ENCODE assay signal across 1 cellular context in the genomic region with DNA sequence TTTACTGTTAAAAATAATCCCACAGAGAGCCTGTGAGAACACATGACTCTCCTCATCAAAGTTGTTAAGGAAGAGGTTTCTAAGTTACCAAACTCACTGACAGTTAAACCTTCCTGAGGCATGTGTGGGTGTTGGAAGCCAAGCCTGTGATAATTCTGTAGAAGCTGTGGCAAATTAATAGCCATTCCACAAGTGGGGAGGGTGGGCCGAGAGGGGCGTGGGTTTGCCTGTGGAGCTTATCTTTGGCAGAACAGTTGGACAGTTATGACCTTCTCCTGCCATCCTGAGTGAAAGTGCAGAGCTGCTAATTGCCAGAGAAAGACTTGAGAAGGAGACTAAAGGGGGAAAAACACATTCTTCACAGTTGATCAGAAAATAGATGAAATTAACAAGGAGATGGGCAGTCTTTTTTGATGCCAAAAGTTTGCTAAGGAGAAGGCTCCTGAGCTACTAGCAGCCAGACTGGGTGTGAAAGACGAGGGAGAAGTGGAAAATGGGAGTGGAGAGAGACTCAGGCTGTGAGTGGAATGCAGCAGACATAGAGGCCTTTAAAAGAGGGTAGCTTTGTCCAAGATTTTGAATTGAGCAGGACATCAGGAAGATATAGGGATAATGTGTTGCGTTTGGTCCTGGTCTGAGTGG.
TF ChIP-seq lines count a peak whose summit lies in the region.

No MANE protein-coding gene starts in this region.

TF ChIP-seq in K562, 482 proteins besides CTCF, POLR2A, EP300 and RAD21 (continued from another document and continues in another):
- TF ChIP-seq, protein P1, sequence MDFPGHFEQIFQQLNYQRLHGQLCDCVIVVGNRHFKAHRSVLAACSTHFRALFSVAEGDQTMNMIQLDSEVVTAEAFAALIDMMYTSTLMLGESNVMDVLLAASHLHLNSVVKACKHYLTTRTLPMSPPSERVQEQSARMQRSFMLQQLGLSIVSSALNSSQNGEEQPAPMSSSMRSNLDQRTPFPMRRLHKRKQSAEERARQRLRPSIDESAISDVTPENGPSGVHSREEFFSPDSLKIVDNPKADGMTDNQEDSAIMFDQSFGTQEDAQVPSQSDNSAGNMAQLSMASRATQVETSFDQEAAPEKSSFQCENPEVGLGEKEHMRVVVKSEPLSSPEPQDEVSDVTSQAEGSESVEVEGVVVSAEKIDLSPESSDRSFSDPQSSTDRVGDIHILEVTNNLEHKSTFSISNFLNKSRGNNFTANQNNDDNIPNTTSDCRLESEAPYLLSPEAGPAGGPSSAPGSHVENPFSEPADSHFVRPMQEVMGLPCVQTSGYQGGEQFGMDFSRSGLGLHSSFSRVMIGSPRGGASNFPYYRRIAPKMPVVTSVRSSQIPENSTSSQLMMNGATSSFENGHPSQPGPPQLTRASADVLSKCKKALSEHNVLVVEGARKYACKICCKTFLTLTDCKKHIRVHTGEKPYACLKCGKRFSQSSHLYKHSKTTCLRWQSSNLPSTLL (IDR thresholded peaks at IDR 0.05): no peak
- TF ChIP-seq ZBTB1 (CRISPR knock-in tag; IDR thresholded peaks at IDR 0.05; ENCODE audit: borderline replicate concordance, low read depth): no peak
- TF ChIP-seq ELF1 (tag; IDR thresholded peaks at IDR 0.05): no peak
- no peak for TF ChIP-seq ZNF12 (CRISPR knock-in tag; IDR thresholded peaks at IDR 0.05)
- TF ChIP-seq ZHX1 (conservative IDR thresholded peaks at IDR 0.05; ENCODE audit: low read length): no peak
- TF ChIP-seq, protein P2, sequence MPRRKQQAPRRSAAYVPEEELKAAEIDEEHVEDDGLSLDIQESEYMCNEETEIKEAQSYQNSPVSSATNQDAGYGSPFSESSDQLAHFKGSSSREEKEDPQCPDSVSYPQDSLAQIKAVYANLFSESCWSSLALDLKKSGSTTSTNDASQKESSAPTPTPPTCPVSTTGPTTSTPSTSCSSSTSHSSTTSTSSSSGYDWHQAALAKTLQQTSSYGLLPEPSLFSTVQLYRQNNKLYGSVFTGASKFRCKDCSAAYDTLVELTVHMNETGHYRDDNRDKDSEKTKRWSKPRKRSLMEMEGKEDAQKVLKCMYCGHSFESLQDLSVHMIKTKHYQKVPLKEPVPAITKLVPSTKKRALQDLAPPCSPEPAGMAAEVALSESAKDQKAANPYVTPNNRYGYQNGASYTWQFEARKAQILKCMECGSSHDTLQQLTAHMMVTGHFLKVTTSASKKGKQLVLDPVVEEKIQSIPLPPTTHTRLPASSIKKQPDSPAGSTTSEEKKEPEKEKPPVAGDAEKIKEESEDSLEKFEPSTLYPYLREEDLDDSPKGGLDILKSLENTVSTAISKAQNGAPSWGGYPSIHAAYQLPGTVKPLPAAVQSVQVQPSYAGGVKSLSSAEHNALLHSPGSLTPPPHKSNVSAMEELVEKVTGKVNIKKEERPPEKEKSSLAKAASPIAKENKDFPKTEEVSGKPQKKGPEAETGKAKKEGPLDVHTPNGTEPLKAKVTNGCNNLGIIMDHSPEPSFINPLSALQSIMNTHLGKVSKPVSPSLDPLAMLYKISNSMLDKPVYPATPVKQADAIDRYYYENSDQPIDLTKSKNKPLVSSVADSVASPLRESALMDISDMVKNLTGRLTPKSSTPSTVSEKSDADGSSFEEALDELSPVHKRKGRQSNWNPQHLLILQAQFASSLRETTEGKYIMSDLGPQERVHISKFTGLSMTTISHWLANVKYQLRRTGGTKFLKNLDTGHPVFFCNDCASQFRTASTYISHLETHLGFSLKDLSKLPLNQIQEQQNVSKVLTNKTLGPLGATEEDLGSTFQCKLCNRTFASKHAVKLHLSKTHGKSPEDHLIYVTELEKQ (CRISPR knock-in tag; IDR thresholded peaks at IDR 0.05): no peak
- TF ChIP-seq GTF2E2 (tag; IDR thresholded peaks at IDR 0.05): no peak
- TF ChIP-seq KAT7 (CRISPR knock-in tag; IDR thresholded peaks at IDR 0.05; ENCODE audit: borderline replicate concordance): no peak
- TF ChIP-seq ZBTB40 (IDR thresholded peaks at IDR 0.05): no peak
- no peak for TF ChIP-seq ZBTB40 (CRISPR knock-in tag; IDR thresholded peaks at IDR 0.05)
- TF ChIP-seq ZNF384 (IDR thresholded peaks at IDR 0.05; ENCODE audit: low read depth, low read length): no peak
- no peak; the same call in 1 of the 2 replicates for TF ChIP-seq TCF7 (IDR thresholded peaks at IDR 0.05; ENCODE audit: borderline replicate concordance)
- no peak for TF ChIP-seq HMGN3 (IDR thresholded peaks at IDR 0.05; ENCODE audit: borderline replicate concordance, extremely low read depth, insufficient read length, low read depth, low read length)
- TF ChIP-seq SUPT5H (IDR thresholded peaks at IDR 0.05): no peak
- TF ChIP-seq, protein P3, sequence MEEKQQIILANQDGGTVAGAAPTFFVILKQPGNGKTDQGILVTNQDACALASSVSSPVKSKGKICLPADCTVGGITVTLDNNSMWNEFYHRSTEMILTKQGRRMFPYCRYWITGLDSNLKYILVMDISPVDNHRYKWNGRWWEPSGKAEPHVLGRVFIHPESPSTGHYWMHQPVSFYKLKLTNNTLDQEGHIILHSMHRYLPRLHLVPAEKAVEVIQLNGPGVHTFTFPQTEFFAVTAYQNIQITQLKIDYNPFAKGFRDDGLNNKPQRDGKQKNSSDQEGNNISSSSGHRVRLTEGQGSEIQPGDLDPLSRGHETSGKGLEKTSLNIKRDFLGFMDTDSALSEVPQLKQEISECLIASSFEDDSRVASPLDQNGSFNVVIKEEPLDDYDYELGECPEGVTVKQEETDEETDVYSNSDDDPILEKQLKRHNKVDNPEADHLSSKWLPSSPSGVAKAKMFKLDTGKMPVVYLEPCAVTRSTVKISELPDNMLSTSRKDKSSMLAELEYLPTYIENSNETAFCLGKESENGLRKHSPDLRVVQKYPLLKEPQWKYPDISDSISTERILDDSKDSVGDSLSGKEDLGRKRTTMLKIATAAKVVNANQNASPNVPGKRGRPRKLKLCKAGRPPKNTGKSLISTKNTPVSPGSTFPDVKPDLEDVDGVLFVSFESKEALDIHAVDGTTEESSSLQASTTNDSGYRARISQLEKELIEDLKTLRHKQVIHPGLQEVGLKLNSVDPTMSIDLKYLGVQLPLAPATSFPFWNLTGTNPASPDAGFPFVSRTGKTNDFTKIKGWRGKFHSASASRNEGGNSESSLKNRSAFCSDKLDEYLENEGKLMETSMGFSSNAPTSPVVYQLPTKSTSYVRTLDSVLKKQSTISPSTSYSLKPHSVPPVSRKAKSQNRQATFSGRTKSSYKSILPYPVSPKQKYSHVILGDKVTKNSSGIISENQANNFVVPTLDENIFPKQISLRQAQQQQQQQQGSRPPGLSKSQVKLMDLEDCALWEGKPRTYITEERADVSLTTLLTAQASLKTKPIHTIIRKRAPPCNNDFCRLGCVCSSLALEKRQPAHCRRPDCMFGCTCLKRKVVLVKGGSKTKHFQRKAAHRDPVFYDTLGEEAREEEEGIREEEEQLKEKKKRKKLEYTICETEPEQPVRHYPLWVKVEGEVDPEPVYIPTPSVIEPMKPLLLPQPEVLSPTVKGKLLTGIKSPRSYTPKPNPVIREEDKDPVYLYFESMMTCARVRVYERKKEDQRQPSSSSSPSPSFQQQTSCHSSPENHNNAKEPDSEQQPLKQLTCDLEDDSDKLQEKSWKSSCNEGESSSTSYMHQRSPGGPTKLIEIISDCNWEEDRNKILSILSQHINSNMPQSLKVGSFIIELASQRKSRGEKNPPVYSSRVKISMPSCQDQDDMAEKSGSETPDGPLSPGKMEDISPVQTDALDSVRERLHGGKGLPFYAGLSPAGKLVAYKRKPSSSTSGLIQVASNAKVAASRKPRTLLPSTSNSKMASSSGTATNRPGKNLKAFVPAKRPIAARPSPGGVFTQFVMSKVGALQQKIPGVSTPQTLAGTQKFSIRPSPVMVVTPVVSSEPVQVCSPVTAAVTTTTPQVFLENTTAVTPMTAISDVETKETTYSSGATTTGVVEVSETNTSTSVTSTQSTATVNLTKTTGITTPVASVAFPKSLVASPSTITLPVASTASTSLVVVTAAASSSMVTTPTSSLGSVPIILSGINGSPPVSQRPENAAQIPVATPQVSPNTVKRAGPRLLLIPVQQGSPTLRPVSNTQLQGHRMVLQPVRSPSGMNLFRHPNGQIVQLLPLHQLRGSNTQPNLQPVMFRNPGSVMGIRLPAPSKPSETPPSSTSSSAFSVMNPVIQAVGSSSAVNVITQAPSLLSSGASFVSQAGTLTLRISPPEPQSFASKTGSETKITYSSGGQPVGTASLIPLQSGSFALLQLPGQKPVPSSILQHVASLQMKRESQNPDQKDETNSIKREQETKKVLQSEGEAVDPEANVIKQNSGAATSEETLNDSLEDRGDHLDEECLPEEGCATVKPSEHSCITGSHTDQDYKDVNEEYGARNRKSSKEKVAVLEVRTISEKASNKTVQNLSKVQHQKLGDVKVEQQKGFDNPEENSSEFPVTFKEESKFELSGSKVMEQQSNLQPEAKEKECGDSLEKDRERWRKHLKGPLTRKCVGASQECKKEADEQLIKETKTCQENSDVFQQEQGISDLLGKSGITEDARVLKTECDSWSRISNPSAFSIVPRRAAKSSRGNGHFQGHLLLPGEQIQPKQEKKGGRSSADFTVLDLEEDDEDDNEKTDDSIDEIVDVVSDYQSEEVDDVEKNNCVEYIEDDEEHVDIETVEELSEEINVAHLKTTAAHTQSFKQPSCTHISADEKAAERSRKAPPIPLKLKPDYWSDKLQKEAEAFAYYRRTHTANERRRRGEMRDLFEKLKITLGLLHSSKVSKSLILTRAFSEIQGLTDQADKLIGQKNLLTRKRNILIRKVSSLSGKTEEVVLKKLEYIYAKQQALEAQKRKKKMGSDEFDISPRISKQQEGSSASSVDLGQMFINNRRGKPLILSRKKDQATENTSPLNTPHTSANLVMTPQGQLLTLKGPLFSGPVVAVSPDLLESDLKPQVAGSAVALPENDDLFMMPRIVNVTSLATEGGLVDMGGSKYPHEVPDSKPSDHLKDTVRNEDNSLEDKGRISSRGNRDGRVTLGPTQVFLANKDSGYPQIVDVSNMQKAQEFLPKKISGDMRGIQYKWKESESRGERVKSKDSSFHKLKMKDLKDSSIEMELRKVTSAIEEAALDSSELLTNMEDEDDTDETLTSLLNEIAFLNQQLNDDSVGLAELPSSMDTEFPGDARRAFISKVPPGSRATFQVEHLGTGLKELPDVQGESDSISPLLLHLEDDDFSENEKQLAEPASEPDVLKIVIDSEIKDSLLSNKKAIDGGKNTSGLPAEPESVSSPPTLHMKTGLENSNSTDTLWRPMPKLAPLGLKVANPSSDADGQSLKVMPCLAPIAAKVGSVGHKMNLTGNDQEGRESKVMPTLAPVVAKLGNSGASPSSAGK (IDR thresholded peaks at IDR 0.05): no peak
